ENCODE assay signal across 8 cellular contexts in genomic region chr1:151130837-151131586, GRCh38.
DNase-seq lines count a peak whose midpoint lies in the region; ATAC-seq and TF ChIP-seq lines count a peak whose summit lies in the region.

No MANE protein-coding gene starts in this region.

- H3K4me3 ChIP-seq in GM06990 (replicated peaks; ENCODE audit: low read depth, low read length): no peak overlapping the region
- peak overlapping the region; percentile 49 for H3K4me3 ChIP-seq in epithelial cell of esophagus (ENCODE audit: low read length)

- TF ChIP-seq CTCF in GM06990 (IDR thresholded peaks at IDR 0.05; ENCODE audit: insufficient read depth, low read length, poor library complexity, severe bottlenecking): no peak
- TF ChIP-seq CTCF in epithelial cell of esophagus (IDR thresholded peaks at IDR 0.05; ENCODE audit: insufficient read depth, low read depth, low read length, missing control alignments): no peak

- no peaks in the 10 kb centered on the region for H3K27me3 ChIP-seq in GM06990 (replicated peaks; ENCODE audit: control insufficient read depth, insufficient read depth, low read length)

- no peaks in the 10 kb centered on the region for H3K36me3 ChIP-seq in GM06990 (ENCODE audit: control insufficient read depth, insufficient read depth, low read length)

- DNase-seq in GM06990 (ENCODE audit: extremely low read depth, insufficient read length) (peak; percentile 80), epithelial cell of esophagus (ENCODE audit: low read depth) (peak; percentile 95), middle frontal gyrus (ENCODE audit: extremely low spot score, low spot score) (peak; percentile 60), NCI-H2171 treated with DMSO at 0.1 percent for 48 hours (lab: John Stamatoyannopoulos, UW) (no peak)
- DNase-seq in activated CD8-positive, alpha-beta memory T cell treated with anti-CD3 and anti-CD28 coated beads, Interleukin-2, amount 50 U/mL, for 1 hour (ENCODE audit: extremely low read depth): peak; percentile 71
- DNase-seq in stimulated activated CD8-positive, alpha-beta memory T cell treated with anti-CD3 and anti-CD28 coated beads, Interleukin-15, amount 100 ng/mL, for 1 hour (ENCODE audit: low read depth): peak; percentile 48

- peak; percentile 57 for ATAC-seq in HG03196 (IDR thresholded peaks at IDR 0.05; ENCODE audit: unreplicated experiment)
- ATAC-seq in HG03097 (IDR thresholded peaks at IDR 0.05; ENCODE audit: low FRiP score, unreplicated experiment): no peak
